In the genomic region with DNA sequence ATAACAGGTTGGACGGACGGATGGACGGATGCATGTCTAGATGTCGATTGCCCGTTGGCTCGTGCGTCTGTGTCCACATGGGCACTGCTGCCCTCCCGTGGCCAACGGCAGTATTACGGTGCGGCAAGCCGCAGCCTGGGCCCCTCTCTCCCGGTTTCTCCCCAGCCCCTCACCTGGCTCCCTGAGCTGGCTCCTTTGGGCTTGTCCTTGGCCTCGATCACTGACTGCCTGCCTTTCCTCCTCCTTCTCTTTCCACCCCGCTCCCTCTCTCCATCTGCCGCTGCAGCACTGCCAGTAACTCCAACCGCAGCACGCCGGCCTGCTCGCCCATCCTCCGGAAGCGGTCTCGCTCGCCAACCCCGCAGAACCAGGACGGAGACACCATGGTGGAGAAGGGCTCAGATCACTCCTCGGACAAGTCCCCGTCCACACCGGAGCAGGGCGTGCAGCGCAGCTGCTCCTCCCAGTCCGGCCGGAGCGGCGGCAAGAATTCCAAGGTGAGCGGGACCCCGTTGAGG, we compare ENCODE assay signal across 8 cellular contexts.
DNase-seq lines count a peak whose midpoint lies in the region; ATAC-seq lines count a peak whose summit lies in the region.

No MANE protein-coding gene starts in this region.

- no peaks in the 10 kb centered on the region for H3K36me3 Mint-ChIP-seq in memory B cell

- DNase-seq in DMS153 treated with DMSO at 0.1 percent for 48 hours (lab: John Stamatoyannopoulos, UW; ENCODE audit: unreplicated experiment) (peak; percentile 6), DMS153 (lab: John Stamatoyannopoulos, UW) (no peak), NCI-H345 treated with DMSO at 0.1 percent for 48 hours (lab: John Stamatoyannopoulos, UW; ENCODE audit: unreplicated experiment) (peak; percentile 35), ecto neural progenitor cell (ENCODE audit: low spot score) (peak; percentile 80), memory B cell (ENCODE audit: low spot score in 2 of 2) (peak; percentile 53 to 69)
- DNase-seq in activated CD8-positive, alpha-beta memory T cell treated with anti-CD3 and anti-CD28 coated beads for 4 hours (ENCODE audit: low read depth in 2 of 2), result peak; percentile 10 to 18
- DNase-seq in stimulated activated CD8-positive, alpha-beta memory T cell treated with anti-CD3 and anti-CD28 coated beads, Interleukin-2, amount 100 ng/mL, for 48 hours (ENCODE audit: low read depth in 2 of 2), result peak; percentile 40 to 70

- ATAC-seq in HG02678 (IDR thresholded peaks at IDR 0.05; ENCODE audit: unreplicated experiment) (peak; percentile 65), memory B cell (ENCODE audit: low read depth) (peak; percentile 51)

- peak overlapping the region; percentile 6 for H3K4me3 Mint-ChIP-seq in memory B cell

- peaks cover 14% of the 10 kb centered on the region for H3K27me3 Mint-ChIP-seq in memory B cell

- peaks cover 13% of the 10 kb centered on the region for H3K4me1 Mint-ChIP-seq in memory B cell

- H3K9me3 Mint-ChIP-seq in memory B cell, result peaks cover 1% of the 10 kb centered on the region

- no peak overlapping the region for H3K27ac Mint-ChIP-seq in memory B cell
